In genomic region chr6:4039348-4039747, GRCh38 we compare ENCODE assay signal across 1 cellular context.
TF ChIP-seq lines count a peak whose summit lies in the region.

No MANE protein-coding gene starts in this region.

TF ChIP-seq in WTC11, 78 proteins besides CTCF, POLR2A, EP300 and RAD21 (continued from another document):
- TF ChIP-seq, protein P1, sequence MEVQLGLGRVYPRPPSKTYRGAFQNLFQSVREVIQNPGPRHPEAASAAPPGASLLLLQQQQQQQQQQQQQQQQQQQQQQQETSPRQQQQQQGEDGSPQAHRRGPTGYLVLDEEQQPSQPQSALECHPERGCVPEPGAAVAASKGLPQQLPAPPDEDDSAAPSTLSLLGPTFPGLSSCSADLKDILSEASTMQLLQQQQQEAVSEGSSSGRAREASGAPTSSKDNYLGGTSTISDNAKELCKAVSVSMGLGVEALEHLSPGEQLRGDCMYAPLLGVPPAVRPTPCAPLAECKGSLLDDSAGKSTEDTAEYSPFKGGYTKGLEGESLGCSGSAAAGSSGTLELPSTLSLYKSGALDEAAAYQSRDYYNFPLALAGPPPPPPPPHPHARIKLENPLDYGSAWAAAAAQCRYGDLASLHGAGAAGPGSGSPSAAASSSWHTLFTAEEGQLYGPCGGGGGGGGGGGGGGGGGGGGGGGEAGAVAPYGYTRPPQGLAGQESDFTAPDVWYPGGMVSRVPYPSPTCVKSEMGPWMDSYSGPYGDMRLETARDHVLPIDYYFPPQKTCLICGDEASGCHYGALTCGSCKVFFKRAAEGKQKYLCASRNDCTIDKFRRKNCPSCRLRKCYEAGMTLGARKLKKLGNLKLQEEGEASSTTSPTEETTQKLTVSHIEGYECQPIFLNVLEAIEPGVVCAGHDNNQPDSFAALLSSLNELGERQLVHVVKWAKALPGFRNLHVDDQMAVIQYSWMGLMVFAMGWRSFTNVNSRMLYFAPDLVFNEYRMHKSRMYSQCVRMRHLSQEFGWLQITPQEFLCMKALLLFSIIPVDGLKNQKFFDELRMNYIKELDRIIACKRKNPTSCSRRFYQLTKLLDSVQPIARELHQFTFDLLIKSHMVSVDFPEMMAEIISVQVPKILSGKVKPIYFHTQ (CRISPR knock-in tag; IDR thresholded peaks at IDR 0.05): no peak
- no peak for TF ChIP-seq CBFB (CRISPR knock-in tag; IDR thresholded peaks at IDR 0.05; ENCODE audit: low read depth)
- no peak for TF ChIP-seq ZNF423 (CRISPR knock-in tag; IDR thresholded peaks at IDR 0.05)
- TF ChIP-seq, protein P2, sequence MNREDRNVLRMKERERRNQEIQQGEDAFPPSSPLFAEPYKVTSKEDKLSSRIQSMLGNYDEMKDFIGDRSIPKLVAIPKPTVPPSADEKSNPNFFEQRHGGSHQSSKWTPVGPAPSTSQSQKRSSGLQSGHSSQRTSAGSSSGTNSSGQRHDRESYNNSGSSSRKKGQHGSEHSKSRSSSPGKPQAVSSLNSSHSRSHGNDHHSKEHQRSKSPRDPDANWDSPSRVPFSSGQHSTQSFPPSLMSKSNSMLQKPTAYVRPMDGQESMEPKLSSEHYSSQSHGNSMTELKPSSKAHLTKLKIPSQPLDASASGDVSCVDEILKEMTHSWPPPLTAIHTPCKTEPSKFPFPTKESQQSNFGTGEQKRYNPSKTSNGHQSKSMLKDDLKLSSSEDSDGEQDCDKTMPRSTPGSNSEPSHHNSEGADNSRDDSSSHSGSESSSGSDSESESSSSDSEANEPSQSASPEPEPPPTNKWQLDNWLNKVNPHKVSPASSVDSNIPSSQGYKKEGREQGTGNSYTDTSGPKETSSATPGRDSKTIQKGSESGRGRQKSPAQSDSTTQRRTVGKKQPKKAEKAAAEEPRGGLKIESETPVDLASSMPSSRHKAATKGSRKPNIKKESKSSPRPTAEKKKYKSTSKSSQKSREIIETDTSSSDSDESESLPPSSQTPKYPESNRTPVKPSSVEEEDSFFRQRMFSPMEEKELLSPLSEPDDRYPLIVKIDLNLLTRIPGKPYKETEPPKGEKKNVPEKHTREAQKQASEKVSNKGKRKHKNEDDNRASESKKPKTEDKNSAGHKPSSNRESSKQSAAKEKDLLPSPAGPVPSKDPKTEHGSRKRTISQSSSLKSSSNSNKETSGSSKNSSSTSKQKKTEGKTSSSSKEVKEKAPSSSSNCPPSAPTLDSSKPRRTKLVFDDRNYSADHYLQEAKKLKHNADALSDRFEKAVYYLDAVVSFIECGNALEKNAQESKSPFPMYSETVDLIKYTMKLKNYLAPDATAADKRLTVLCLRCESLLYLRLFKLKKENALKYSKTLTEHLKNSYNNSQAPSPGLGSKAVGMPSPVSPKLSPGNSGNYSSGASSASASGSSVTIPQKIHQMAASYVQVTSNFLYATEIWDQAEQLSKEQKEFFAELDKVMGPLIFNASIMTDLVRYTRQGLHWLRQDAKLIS (CRISPR knock-in tag; IDR thresholded peaks at IDR 0.05; ENCODE audit: borderline replicate concordance): no peak
- no peak for TF ChIP-seq ZNF416 (CRISPR knock-in tag; IDR thresholded peaks at IDR 0.05)
- no peak for TF ChIP-seq ZNF121 (CRISPR knock-in tag; IDR thresholded peaks at IDR 0.05)
- TF ChIP-seq ZNF425 (CRISPR knock-in tag; conservative IDR thresholded peaks at IDR 0.05): no peak
- TF ChIP-seq, protein P3, sequence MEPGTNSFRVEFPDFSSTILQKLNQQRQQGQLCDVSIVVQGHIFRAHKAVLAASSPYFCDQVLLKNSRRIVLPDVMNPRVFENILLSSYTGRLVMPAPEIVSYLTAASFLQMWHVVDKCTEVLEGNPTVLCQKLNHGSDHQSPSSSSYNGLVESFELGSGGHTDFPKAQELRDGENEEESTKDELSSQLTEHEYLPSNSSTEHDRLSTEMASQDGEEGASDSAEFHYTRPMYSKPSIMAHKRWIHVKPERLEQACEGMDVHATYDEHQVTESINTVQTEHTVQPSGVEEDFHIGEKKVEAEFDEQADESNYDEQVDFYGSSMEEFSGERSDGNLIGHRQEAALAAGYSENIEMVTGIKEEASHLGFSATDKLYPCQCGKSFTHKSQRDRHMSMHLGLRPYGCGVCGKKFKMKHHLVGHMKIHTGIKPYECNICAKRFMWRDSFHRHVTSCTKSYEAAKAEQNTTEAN (CRISPR knock-in tag; IDR thresholded peaks at IDR 0.05): no peak
- TF ChIP-seq SOX15 (CRISPR knock-in tag; IDR thresholded peaks at IDR 0.05): no peak
- TF ChIP-seq ARID4B (CRISPR knock-in tag; IDR thresholded peaks at IDR 0.05; ENCODE audit: borderline replicate concordance): no peak
- no peak for TF ChIP-seq CREB1 (CRISPR knock-in tag; IDR thresholded peaks at IDR 0.05)
- no peak for TF ChIP-seq NFYB (CRISPR knock-in tag; conservative IDR thresholded peaks at IDR 0.05; ENCODE audit: low read depth)
